ENCODE assay signal across 1 cellular context in the genomic region with DNA sequence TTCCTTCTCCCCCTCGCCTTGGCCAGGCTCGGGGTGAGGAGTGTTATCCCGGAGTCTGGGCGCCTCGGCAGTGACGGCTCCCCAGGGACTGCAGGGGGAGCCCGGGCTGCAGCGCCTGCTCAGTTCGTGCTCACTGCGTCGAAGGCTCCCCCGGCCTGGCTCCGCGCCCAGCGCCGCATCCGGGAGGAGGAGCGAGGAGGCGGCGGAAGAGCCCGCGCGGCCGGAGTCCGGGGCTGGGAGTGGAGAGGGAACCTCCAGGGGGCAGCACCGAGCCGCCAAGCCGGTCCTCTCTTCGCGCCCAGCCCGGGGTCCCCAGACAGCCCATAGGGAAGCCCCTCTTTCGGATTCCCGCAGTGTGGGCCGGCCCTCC.
TF ChIP-seq lines count a peak whose summit lies in the region.

No MANE protein-coding gene starts in this region.

TF ChIP-seq in HepG2, 621 proteins besides CTCF, POLR2A, EP300 and RAD21 (continued from another document and continues in another):
- TF ChIP-seq, protein P1, sequence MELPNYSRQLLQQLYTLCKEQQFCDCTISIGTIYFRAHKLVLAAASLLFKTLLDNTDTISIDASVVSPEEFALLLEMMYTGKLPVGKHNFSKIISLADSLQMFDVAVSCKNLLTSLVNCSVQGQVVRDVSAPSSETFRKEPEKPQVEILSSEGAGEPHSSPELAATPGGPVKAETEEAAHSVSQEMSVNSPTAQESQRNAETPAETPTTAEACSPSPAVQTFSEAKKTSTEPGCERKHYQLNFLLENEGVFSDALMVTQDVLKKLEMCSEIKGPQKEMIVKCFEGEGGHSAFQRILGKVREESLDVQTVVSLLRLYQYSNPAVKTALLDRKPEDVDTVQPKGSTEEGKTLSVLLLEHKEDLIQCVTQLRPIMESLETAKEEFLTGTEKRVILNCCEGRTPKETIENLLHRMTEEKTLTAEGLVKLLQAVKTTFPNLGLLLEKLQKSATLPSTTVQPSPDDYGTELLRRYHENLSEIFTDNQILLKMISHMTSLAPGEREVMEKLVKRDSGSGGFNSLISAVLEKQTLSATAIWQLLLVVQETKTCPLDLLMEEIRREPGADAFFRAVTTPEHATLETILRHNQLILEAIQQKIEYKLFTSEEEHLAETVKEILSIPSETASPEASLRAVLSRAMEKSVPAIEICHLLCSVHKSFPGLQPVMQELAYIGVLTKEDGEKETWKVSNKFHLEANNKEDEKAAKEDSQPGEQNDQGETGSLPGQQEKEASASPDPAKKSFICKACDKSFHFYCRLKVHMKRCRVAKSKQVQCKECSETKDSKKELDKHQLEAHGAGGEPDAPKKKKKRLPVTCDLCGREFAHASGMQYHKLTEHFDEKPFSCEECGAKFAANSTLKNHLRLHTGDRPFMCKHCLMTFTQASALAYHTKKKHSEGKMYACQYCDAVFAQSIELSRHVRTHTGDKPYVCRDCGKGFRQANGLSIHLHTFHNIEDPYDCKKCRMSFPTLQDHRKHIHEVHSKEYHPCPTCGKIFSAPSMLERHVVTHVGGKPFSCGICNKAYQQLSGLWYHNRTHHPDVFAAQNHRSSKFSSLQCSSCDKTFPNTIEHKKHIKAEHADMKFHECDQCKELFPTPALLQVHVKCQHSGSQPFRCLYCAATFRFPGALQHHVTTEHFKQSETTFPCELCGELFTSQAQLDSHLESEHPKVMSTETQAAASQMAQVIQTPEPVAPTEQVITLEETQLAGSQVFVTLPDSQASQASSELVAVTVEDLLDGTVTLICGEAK (IDR thresholded peaks at IDR 0.05) = no peak
- TF ChIP-seq, protein P1 (CRISPR knock-in tag; IDR thresholded peaks at IDR 0.05) = peak; percentile 19; the same call in 1 of the 2 replicates
- TF ChIP-seq KAT8 (CRISPR knock-in tag; IDR thresholded peaks at IDR 0.05) (peak; percentile 82), KLF11 (CRISPR knock-in tag; IDR thresholded peaks at IDR 0.05) (0 out of 2 replicates have a peak, but pooled peaks have one; percentile 3), ZBTB3 (CRISPR knock-in tag; IDR thresholded peaks at IDR 0.05; ENCODE audit: borderline replicate concordance, low read depth) (no peak), AHR (CRISPR knock-in tag; IDR thresholded peaks at IDR 0.05) (0 out of 2 replicates have a peak, but pooled peaks have one; percentile 37), ZFP1 (CRISPR knock-in tag; IDR thresholded peaks at IDR 0.05) (no peak), ZIK1 (CRISPR knock-in tag; IDR thresholded peaks at IDR 0.05; ENCODE audit: borderline replicate concordance, low read depth) (peak; percentile 45; the same call in 1 of the 2 replicates), RFX3 (CRISPR knock-in tag; IDR thresholded peaks at IDR 0.05) (no peak), ZNF879 (CRISPR knock-in tag; IDR thresholded peaks at IDR 0.05) (no peak), ZFP90 (CRISPR knock-in tag; IDR thresholded peaks at IDR 0.05; ENCODE audit: borderline replicate concordance) (peak; percentile 44; the same call in 1 of the 2 replicates), AKAP8 (CRISPR knock-in tag; IDR thresholded peaks at IDR 0.05) (no peak), ZNF530 (CRISPR knock-in tag; IDR thresholded peaks at IDR 0.05; ENCODE audit: low read depth) (no peak), CHD4 (IDR thresholded peaks at IDR 0.05; ENCODE audit: borderline replicate concordance, low read length) (no peak), RBM39 (IDR thresholded peaks at IDR 0.05; ENCODE audit: low read depth, low read length, poor library complexity, severe bottlenecking) (peak; percentile 82), ZNF292 (CRISPR knock-in tag; IDR thresholded peaks at IDR 0.05; ENCODE audit: borderline replicate concordance, low read depth) (0 out of 2 replicates have a peak, but pooled peaks have one; percentile 32), SALL1 (CRISPR knock-in tag; IDR thresholded peaks at IDR 0.05) (peak; percentile 73), MAFG (CRISPR knock-in tag; IDR thresholded peaks at IDR 0.05) (no peak), MEF2D (CRISPR knock-in tag; IDR thresholded peaks at IDR 0.05) (peak; percentile 58; the same call in 1 of the 2 replicates), ZNF883 (CRISPR knock-in tag; IDR thresholded peaks at IDR 0.05; ENCODE audit: not compliant biosample characterization) (peak; percentile 16), ZNF549 (CRISPR knock-in tag; IDR thresholded peaks at IDR 0.05) (no peak), SMYD3 (CRISPR knock-in tag; IDR thresholded peaks at IDR 0.05) (peak; percentile 63; the same call in 1 of the 2 replicates), ZNF781 (CRISPR knock-in tag; IDR thresholded peaks at IDR 0.05; ENCODE audit: borderline replicate concordance, not compliant biosample characterization) (peak; percentile 53), HES4 (CRISPR knock-in tag; IDR thresholded peaks at IDR 0.05; ENCODE audit: borderline replicate concordance) (peak; percentile 78; the same call in 1 of the 2 replicates), STAG1 (CRISPR knock-in tag; IDR thresholded peaks at IDR 0.05) (peak; percentile 72), ZNF678 (CRISPR knock-in tag; IDR thresholded peaks at IDR 0.05) (0 out of 2 replicates have a peak, but pooled peaks have one; percentile 76), ISL2 (CRISPR knock-in tag; IDR thresholded peaks at IDR 0.05) (peak; percentile 74; the same call in 1 of the 2 replicates), ZNF776 (CRISPR knock-in tag; IDR thresholded peaks at IDR 0.05) (peak; percentile 46; the same call in 1 of the 2 replicates)
- TF ChIP-seq, protein P2, sequence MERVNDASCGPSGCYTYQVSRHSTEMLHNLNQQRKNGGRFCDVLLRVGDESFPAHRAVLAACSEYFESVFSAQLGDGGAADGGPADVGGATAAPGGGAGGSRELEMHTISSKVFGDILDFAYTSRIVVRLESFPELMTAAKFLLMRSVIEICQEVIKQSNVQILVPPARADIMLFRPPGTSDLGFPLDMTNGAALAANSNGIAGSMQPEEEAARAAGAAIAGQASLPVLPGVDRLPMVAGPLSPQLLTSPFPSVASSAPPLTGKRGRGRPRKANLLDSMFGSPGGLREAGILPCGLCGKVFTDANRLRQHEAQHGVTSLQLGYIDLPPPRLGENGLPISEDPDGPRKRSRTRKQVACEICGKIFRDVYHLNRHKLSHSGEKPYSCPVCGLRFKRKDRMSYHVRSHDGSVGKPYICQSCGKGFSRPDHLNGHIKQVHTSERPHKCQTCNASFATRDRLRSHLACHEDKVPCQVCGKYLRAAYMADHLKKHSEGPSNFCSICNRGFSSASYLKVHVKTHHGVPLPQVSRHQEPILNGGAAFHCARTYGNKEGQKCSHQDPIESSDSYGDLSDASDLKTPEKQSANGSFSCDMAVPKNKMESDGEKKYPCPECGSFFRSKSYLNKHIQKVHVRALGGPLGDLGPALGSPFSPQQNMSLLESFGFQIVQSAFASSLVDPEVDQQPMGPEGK (CRISPR knock-in tag; IDR thresholded peaks at IDR 0.05) = peak; percentile 68
- TF ChIP-seq, protein P3, sequence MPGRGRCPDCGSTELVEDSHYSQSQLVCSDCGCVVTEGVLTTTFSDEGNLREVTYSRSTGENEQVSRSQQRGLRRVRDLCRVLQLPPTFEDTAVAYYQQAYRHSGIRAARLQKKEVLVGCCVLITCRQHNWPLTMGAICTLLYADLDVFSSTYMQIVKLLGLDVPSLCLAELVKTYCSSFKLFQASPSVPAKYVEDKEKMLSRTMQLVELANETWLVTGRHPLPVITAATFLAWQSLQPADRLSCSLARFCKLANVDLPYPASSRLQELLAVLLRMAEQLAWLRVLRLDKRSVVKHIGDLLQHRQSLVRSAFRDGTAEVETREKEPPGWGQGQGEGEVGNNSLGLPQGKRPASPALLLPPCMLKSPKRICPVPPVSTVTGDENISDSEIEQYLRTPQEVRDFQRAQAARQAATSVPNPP (CRISPR knock-in tag; IDR thresholded peaks at IDR 0.05) = 0 out of 2 replicates have a peak, but pooled peaks have one; percentile 73
- TF ChIP-seq, protein P4, sequence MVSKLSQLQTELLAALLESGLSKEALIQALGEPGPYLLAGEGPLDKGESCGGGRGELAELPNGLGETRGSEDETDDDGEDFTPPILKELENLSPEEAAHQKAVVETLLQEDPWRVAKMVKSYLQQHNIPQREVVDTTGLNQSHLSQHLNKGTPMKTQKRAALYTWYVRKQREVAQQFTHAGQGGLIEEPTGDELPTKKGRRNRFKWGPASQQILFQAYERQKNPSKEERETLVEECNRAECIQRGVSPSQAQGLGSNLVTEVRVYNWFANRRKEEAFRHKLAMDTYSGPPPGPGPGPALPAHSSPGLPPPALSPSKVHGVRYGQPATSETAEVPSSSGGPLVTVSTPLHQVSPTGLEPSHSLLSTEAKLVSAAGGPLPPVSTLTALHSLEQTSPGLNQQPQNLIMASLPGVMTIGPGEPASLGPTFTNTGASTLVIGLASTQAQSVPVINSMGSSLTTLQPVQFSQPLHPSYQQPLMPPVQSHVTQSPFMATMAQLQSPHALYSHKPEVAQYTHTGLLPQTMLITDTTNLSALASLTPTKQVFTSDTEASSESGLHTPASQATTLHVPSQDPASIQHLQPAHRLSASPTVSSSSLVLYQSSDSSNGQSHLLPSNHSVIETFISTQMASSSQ (IDR thresholded peaks at IDR 0.05; ENCODE audit: low read depth) = no peak
- TF ChIP-seq, protein P4 (CRISPR knock-in tag; IDR thresholded peaks at IDR 0.05; ENCODE audit: borderline replicate concordance) = peak; percentile 57; the same call in 1 of the 2 replicates
- TF ChIP-seq, protein P5, sequence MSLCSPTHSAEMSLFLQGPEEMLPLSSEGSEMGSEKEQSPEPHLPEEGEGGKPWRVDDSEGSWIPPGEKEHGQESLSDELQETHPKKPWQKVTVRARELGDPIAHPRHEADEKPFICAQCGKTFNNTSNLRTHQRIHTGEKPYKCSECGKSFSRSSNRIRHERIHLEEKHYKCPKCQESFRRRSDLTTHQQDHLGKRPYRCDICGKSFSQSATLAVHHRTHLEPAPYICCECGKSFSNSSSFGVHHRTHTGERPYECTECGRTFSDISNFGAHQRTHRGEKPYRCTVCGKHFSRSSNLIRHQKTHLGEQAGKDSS (CRISPR knock-in tag; IDR thresholded peaks at IDR 0.05; ENCODE audit: borderline replicate concordance, low read depth) = peak; percentile 76; the same call in 1 of the 2 replicates
- TF ChIP-seq, protein P6, sequence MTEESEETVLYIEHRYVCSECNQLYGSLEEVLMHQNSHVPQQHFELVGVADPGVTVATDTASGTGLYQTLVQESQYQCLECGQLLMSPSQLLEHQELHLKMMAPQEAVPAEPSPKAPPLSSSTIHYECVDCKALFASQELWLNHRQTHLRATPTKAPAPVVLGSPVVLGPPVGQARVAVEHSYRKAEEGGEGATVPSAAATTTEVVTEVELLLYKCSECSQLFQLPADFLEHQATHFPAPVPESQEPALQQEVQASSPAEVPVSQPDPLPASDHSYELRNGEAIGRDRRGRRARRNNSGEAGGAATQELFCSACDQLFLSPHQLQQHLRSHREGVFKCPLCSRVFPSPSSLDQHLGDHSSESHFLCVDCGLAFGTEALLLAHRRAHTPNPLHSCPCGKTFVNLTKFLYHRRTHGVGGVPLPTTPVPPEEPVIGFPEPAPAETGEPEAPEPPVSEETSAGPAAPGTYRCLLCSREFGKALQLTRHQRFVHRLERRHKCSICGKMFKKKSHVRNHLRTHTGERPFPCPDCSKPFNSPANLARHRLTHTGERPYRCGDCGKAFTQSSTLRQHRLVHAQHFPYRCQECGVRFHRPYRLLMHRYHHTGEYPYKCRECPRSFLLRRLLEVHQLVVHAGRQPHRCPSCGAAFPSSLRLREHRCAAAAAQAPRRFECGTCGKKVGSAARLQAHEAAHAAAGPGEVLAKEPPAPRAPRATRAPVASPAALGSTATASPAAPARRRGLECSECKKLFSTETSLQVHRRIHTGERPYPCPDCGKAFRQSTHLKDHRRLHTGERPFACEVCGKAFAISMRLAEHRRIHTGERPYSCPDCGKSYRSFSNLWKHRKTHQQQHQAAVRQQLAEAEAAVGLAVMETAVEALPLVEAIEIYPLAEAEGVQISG (CRISPR knock-in tag; IDR thresholded peaks at IDR 0.05) = no peak; the same call in 1 of the 2 replicates
